10 cellular contexts compared by ENCODE assay signal in the genomic region with DNA sequence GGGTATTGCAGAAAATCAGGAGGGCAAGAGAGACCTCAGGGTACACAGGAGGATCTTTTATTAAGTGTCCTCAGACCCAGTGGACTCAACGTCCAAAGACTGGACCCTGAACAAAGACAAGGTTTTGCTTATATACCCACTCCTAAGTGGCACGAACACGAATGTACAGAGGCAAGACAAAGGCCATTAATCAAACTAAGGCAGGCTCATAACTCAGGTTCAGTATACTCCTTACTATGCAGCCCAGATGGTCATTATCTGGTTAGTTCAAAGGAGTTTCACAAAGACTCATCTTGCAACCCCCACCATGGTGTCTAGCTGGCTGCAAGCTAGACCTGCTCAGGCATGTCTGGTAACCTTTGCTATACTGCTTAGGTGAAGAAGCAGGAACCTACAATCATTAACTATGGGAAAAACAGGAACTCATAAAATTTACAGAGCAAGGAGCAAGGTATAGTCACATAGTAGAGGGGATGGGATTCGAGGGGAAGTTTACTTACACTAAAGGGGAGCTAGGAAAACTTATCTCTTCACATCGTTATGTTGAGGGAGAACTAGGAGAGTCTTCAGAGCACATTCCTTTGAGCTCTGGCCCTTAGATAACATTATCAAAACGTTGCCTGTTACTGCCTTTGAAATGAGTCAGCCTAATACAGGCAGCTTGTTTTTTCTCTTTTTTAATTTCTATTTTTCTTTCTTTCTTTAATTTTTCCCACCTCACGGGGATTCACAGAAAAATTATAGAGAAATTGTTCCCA. TPM values are rescaled to one million over a fixed set of nuclear protein-coding genes. Genes with fewer than 3 reads are reported as not detected.
DNase-seq lines count a peak whose midpoint lies in the region; ATAC-seq and TF ChIP-seq lines count a peak whose summit lies in the region.
"Had no signal": no experiment of that assay in that cellular context is flagged by ENCODE, and none has a peak within 500 bp of the region (broad histone marks: within the 10 kb centered on the region; RNA-seq: fewer than 3 reads in every experiment).

No MANE protein-coding gene starts in this region.

- POLR2A ChIA-PET in activated CD8-positive, alpha-beta T cell treated with anti-CD3 and anti-CD28 coated beads for 36 hours (lab: Charles Lee), result no interaction called here

- no peak overlapping the region for H3K27ac Mint-ChIP-seq in activated CD8-positive, alpha-beta T cell treated with anti-CD3 and anti-CD28 coated beads for 36 hours

- H3K36me3 ChIP-seq in mammary epithelial cell (ENCODE audit: insufficient read depth, low read length), result no peaks in the 10 kb centered on the region

- DNase-seq in EH (ENCODE audit: low read depth), result peak; percentile 44
- peak; percentile 89 for DNase-seq in mammary epithelial cell
- DNase-seq in activated CD8-positive, alpha-beta T cell treated with anti-CD3 and anti-CD28 coated beads for 36 hours, result no peak
- no peak for DNase-seq in stimulated activated naive CD8-positive, alpha-beta T cell treated with anti-CD3 and anti-CD28 coated beads, Interleukin-15, Interleukin-2, amounts not matched to agents 100 U/mL and 50 U/mL, for 24 hours
- DNase-seq in 8988T, result no peak
- DNase-seq in stimulated activated CD4-positive, alpha-beta T cell treated with anti-CD3 and anti-CD28 coated beads, Interleukin-4, amount 100 ng/mL, for 24 hours, result no peak
- DNase-seq: NCI-H524 had no signal

- H4K20me1 ChIP-seq in mammary epithelial cell (ENCODE audit: insufficient read depth, low read length), result no peaks in the 10 kb centered on the region

- peaks cover 2% of the 10 kb centered on the region for H3K9me3 Mint-ChIP-seq in activated CD8-positive, alpha-beta T cell treated with anti-CD3 and anti-CD28 coated beads for 36 hours

- H3K9me3 ChIP-seq in mammary epithelial cell (replicated peaks; ENCODE audit: insufficient read depth, low read length), result peaks cover 5% of the 10 kb centered on the region

- no peak for TF ChIP-seq CTCF in mammary epithelial cell (conservative IDR thresholded peaks at IDR 0.05 in 1 of 2, IDR thresholded peaks at IDR 0.05 in 1 of 2; ENCODE audit: extremely low read depth in 1 of 2, insufficient read depth in 1 of 2, low read depth in 1 of 2, low read length in 2 of 2)
- TF ChIP-seq CTCF in activated CD8-positive, alpha-beta T cell treated with anti-CD3 and anti-CD28 coated beads for 36 hours (IDR thresholded peaks at IDR 0.05), result no peak

- dilution Hi-C loops in mammary epithelial cell (cut with HindIII; ENCODE audit: low sequenced_read_pairs), result no loop called here

- H3K27me3 Mint-ChIP-seq in activated CD8-positive, alpha-beta T cell treated with anti-CD3 and anti-CD28 coated beads for 36 hours, result peaks cover 19% of the 10 kb centered on the region

- no peaks in the 10 kb centered on the region for H3K27me3 ChIP-seq in mammary epithelial cell (ENCODE audit: insufficient read depth, low read length)

- in situ Hi-C loops in mammary epithelial cell (cut with MboI; ENCODE audit: low sequenced_read_pairs in 2 of 2), result loop anchor here in 1 of 2 donors (25.0 kb wide), 1 partner anchor 249 kb away; a partner anchor contains a TSS

- TSS peak; percentile 86 for BruUV-seq in mammary epithelial cell (replicated peaks; lab: Mats Ljungman, UMichigan)

- peak overlapping the region; percentile 65 for H3K4me2 ChIP-seq in mammary epithelial cell (ENCODE audit: insufficient read depth, low read depth, low read length)

- peak overlapping the region in 1 of 3 experiments; percentile 5 for H3K4me3 ChIP-seq in mammary epithelial cell (replicated peaks in 1 of 3; ENCODE audit: insufficient read depth in 1 of 3, low read depth in 2 of 3, low read length in 3 of 3)
- H3K4me3 ChIP-seq: GM23248 had no signal

- peak overlapping the region; percentile 8 for H3K9ac ChIP-seq in mammary epithelial cell (ENCODE audit: insufficient read depth, low read length)
- H3K9ac ChIP-seq: GM23248 had no signal

- ATAC-seq in GM19467 (IDR thresholded peaks at IDR 0.05; ENCODE audit: unreplicated experiment) (peak; percentile 90), HG03066 (IDR thresholded peaks at IDR 0.05; ENCODE audit: low read depth, unreplicated experiment) (peak; percentile 97)
- no peak for ATAC-seq in activated CD8-positive, alpha-beta T cell treated with anti-CD3 and anti-CD28 coated beads for 36 hours
- ATAC-seq in stimulated activated naive CD8-positive, alpha-beta T cell treated with anti-CD3 and anti-CD28 coated beads, Interleukin-15, Interleukin-2, amounts not matched to agents 100 U/mL and 50 U/mL, for 24 hours, result no peak

- WGBS in mammary epithelial cell (ENCODE audit: low coverage, missing lambda C conversion rate), result 23% methylated on average over 7 of the region's 7 CpGs

- no peaks in the 10 kb centered on the region for H3K4me1 Mint-ChIP-seq in activated CD8-positive, alpha-beta T cell treated with anti-CD3 and anti-CD28 coated beads for 36 hours (ENCODE audit: low read depth)

- intact Hi-C loops in mammary epithelial cell (cut with micrococcal nuclease), result loop anchor here (1.0 kb wide), 2 partner anchors 23 to 27 kb away; no protein-coding TSS in a partner anchor
- intact Hi-C loops in activated CD8-positive, alpha-beta T cell treated with anti-CD3 and anti-CD28 coated beads for 36 hours (cut with micrococcal nuclease), result no loop called here

- H3K4me3 Mint-ChIP-seq in activated CD8-positive, alpha-beta T cell treated with anti-CD3 and anti-CD28 coated beads for 36 hours, result no peak overlapping the region

- H3K27ac ChIP-seq in mammary epithelial cell (ENCODE audit: insufficient read depth, low read depth, low read length), result peak overlapping the region; percentile 83
- H3K27ac ChIP-seq: GM23248 had no signal

- peak overlapping the region; percentile 27 for H2AFZ ChIP-seq in mammary epithelial cell (ENCODE audit: low read depth, low read length)
- H2AFZ ChIP-seq: GM23248 had no signal

- peaks cover 56% of the 10 kb centered on the region for H3K4me1 ChIP-seq in mammary epithelial cell (ENCODE audit: insufficient read depth, low read length)

- no peaks in the 10 kb centered on the region for H3K36me3 Mint-ChIP-seq in activated CD8-positive, alpha-beta T cell treated with anti-CD3 and anti-CD28 coated beads for 36 hours (ENCODE audit: low read depth)

- CTCF ChIA-PET in mammary epithelial cell (lab: Charles Lee; ENCODE audit: low non-redundant PET), result interaction anchor here (0.7 kb wide), 1 partner anchor 27 kb away, joined by 4 read pairs; no protein-coding TSS in a partner anchor
- CTCF ChIA-PET in activated CD8-positive, alpha-beta T cell treated with anti-CD3 and anti-CD28 coated beads for 36 hours (lab: Charles Lee), result interaction anchor here (1.0 kb wide), 1 partner anchor 132 kb away, joined by 3 read pairs; no protein-coding TSS in a partner anchor

- no peaks in the 10 kb centered on the region for H3K79me2 ChIP-seq in mammary epithelial cell (ENCODE audit: insufficient read depth, low read length)

RNA-seq across cellular contexts. Expression of a gene that starts 33.9 kb away (rescaled TPM):
- 10 to 100 TPM; 12.5 to 30.0 TPM for total RNA-seq in mammary epithelial cell
- polyA plus RNA-seq in mammary epithelial cell, result 11.2 TPM
- polyA minus RNA-seq in mammary epithelial cell, result 12.7 TPM
- not detected for total RNA-seq in activated CD8-positive, alpha-beta T cell treated with anti-CD3 and anti-CD28 coated beads for 36 hours

Comparison
In these comparisons a context has a peak if more than half of its experiments do, and no peak if none do; other contexts are left out.
1. DNase-seq: peak in EH (single experiment) and mammary epithelial cell (single experiment); none in activated CD8-positive, alpha-beta T cell treated with anti-CD3 and anti-CD28 coated beads for 36 hours (single experiment), stimulated activated naive CD8-positive, alpha-beta T cell treated with anti-CD3 and anti-CD28 coated beads, Interleukin-15, Interleukin-2, amounts not matched to agents 100 U/mL and 50 U/mL, for 24 hours (single experiment), 8988T (single experiment) and stimulated activated CD4-positive, alpha-beta T cell treated with anti-CD3 and anti-CD28 coated beads, Interleukin-4, amount 100 ng/mL, for 24 hours (single experiment).
2. ATAC-seq: peak in GM19467 (single experiment) and HG03066 (single experiment); none in activated CD8-positive, alpha-beta T cell treated with anti-CD3 and anti-CD28 coated beads for 36 hours (single experiment) and stimulated activated naive CD8-positive, alpha-beta T cell treated with anti-CD3 and anti-CD28 coated beads, Interleukin-15, Interleukin-2, amounts not matched to agents 100 U/mL and 50 U/mL, for 24 hours (single experiment).
3. RNA of a gene that starts 33.9 kb away (total RNA-seq): 12.5 to 30.0 TPM in mammary epithelial cell; not detected in activated CD8-positive, alpha-beta T cell treated with anti-CD3 and anti-CD28 coated beads for 36 hours; every median in the first group is over 10 times any median in the second.